15 cellular contexts compared by ENCODE assay signal in the genomic region with DNA sequence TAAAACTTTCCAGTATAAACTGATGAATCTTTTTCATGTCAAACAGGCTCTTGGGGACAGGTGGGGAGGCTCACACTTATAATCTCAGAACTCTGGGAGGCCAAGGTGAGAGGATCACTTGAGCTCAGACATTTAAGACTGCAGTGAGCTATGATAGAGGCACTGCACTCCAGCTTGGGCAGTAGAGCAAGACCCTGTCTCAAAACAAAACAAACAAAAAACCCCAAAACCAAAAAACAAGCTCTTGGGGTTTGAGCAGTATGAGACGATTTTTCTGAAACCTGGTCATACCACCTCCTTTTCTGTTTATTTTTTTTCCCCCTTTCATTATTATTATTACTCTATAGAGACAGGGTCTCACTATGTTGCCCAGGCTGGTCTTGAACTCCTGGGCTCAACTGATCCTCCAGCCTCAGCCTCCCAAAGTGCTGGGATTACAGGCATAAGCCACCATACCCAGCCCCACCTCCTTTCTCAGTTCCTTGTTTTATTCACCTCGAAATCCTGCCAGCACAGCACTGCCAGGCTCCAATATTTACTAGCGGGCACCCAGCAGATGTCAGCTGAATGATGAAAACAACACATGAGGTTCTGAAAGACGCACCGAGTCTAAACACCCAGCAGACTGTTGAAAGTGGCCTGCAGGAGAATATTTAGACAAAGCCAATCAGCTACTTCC. TPM values are rescaled to one million over a fixed set of nuclear protein-coding genes. Genes with fewer than 3 reads are reported as not detected.
A peak's percentile ranks its signal among the peaks of the same experiment; 100 is the strongest.
DNase-seq lines count a peak whose midpoint lies in the region; ATAC-seq and TF ChIP-seq lines count a peak whose summit lies in the region.
"Had no signal": no experiment of that assay in that cellular context is flagged by ENCODE, and none has a peak within 500 bp of the region (broad histone marks: within the 10 kb centered on the region; RNA-seq: fewer than 3 reads in every experiment).

No MANE protein-coding gene starts in this region.

- no peaks in the 10 kb centered on the region for H3K9me3 Mint-ChIP-seq in activated CD4-positive, alpha-beta T cell treated with anti-CD3 and anti-CD28 coated beads, Interleukin-2, amount 10 ng/mL, durations not matched to agents 7 days and 5 days
- H3K9me3 Mint-ChIP-seq: activated T-cell treated with anti-CD3 and anti-CD28 coated beads, Interleukin-2, amount 50 U/mL, for 4 hours; natural killer cell treated with Interleukin-12 subunit alpha and Interleukin-12 subunit beta and Interleukin-15 and Interleukin-18, amount 100 ng/mL, for 72 hours had no signal

- H3K36me3 Mint-ChIP-seq in activated CD4-positive, alpha-beta T cell treated with anti-CD3 and anti-CD28 coated beads, Interleukin-2, amount 10 ng/mL, durations not matched to agents 7 days and 5 days (ENCODE audit: low read depth): peaks cover 7% of the 10 kb centered on the region
- H3K36me3 Mint-ChIP-seq: natural killer cell treated with Interleukin-12 subunit alpha and Interleukin-12 subunit beta and Interleukin-15 and Interleukin-18, amount 100 ng/mL, for 72 hours had no signal

- no peaks in the 10 kb centered on the region for H3K9me3 ChIP-seq in Loucy (ENCODE audit: insufficient read depth, low read depth, low read length)
- no peaks in the 10 kb centered on the region for H3K9me3 ChIP-seq in vagina
- no peaks in the 10 kb centered on the region for H3K9me3 ChIP-seq in WERI-Rb-1 (ENCODE audit: severe bottlenecking)
- H3K9me3 ChIP-seq: A549, esophagus muscularis mucosa, spleen had no signal

- H3K4me1 ChIP-seq in Loucy (ENCODE audit: insufficient read depth, low read length, poor library complexity, severe bottlenecking): no peaks in the 10 kb centered on the region
- H3K4me1 ChIP-seq in vagina: peaks cover 26% of the 10 kb centered on the region

- no peaks in the 10 kb centered on the region for H3F3A ChIP-seq in Loucy (ENCODE audit: low read depth)

- H3K4me2 ChIP-seq in Loucy (ENCODE audit: low read depth, low read length, poor library complexity, severe bottlenecking): no peak overlapping the region
- H3K4me2 ChIP-seq: A549 had no signal

- no peak for TF ChIP-seq CTCF in Loucy (conservative IDR thresholded peaks at IDR 0.05; ENCODE audit: low read length)
- TF ChIP-seq CTCF in vagina (IDR thresholded peaks at IDR 0.05): no peak
- no peak for TF ChIP-seq CTCF in WERI-Rb-1 (IDR thresholded peaks at IDR 0.05; ENCODE audit: low read depth, low read length)

- no peak for DNase-seq in activated CD4-positive, alpha-beta T cell treated with anti-CD3 and anti-CD28 coated beads, Interleukin-2, amount 10 ng/mL, durations not matched to agents 7 days and 5 days
- DNase-seq in activated CD4-positive, alpha-beta T cell treated with anti-CD3 and anti-CD28 coated beads, Interleukin-2, amount 50 U/mL, for 1 hour: no peak
- no peak for DNase-seq in vagina (ENCODE audit: extremely low spot score in 2 of 2)
- DNase-seq in WERI-Rb-1: no peak
- DNase-seq in kidney tubule cell (ENCODE audit: low spot score): no peak
- no peak for DNase-seq in activated T-cell treated with anti-CD3 and anti-CD28 coated beads for 4 hours
- DNase-seq: activated T-cell treated with anti-CD3 and anti-CD28 coated beads, Interleukin-2, amount 50 U/mL, for 4 hours; NCI-H2029 treated with DMSO at 0.1 percent for 48 hours; spleen; stimulated activated naive CD4-positive, alpha-beta T cell had no signal

- CTCF ChIA-PET in activated CD4-positive, alpha-beta T cell treated with anti-CD3 and anti-CD28 coated beads, Interleukin-2, amount 10 ng/mL, durations not matched to agents 7 days and 5 days (lab: Charles Lee): interaction anchor here (0.9 to 7.5 kb wide), 6 partner anchors 9 to 204 kb away, joined by 3 to 68 read pairs (median 4); partner anchors contain the start of genes CDK17 and CFAP54

- peak; percentile 94 for ATAC-seq in HG02610 (IDR thresholded peaks at IDR 0.05; ENCODE audit: unreplicated experiment)
- ATAC-seq: A549; activated T-cell treated with anti-CD3 and anti-CD28 coated beads, Interleukin-2, amount 50 U/mL, for 4 hours had no signal

- H3K27ac ChIP-seq in vagina: peak overlapping the region; percentile 30
- no peak overlapping the region for H3K27ac ChIP-seq in WERI-Rb-1

- no peaks in the 10 kb centered on the region for H3K27me3 Mint-ChIP-seq in activated CD4-positive, alpha-beta T cell treated with anti-CD3 and anti-CD28 coated beads, Interleukin-2, amount 10 ng/mL, durations not matched to agents 7 days and 5 days
- H3K27me3 Mint-ChIP-seq: natural killer cell treated with Interleukin-12 subunit alpha and Interleukin-12 subunit beta and Interleukin-15 and Interleukin-18, amount 100 ng/mL, for 72 hours had no signal

- H3K36me3 ChIP-seq in Loucy (ENCODE audit: insufficient read depth, low read length) (no peaks in the 10 kb centered on the region), vagina (no peaks in the 10 kb centered on the region), WERI-Rb-1 (no peaks in the 10 kb centered on the region)
- H3K36me3 ChIP-seq: esophagus muscularis mucosa, spleen had no signal

- peak overlapping the region; percentile 70; the same call in 1 of the 2 replicates for H2AFZ ChIP-seq in Loucy (ENCODE audit: low read length)

- intact Hi-C loops in vagina (cut with DNase I): no loop called here

- H3K4me3 ChIP-seq in Loucy (ENCODE audit: low read length, poor library complexity, severe bottlenecking) (no peak overlapping the region), vagina (no peak overlapping the region), WERI-Rb-1 (ENCODE audit: low read depth, low read length) (no peak overlapping the region)
- H3K4me3 ChIP-seq: A549, esophagus muscularis mucosa, spleen had no signal

- H3K79me2 ChIP-seq in Loucy (ENCODE audit: insufficient read depth, low read length): no peaks in the 10 kb centered on the region

- POLR2A ChIA-PET in activated CD4-positive, alpha-beta T cell treated with anti-CD3 and anti-CD28 coated beads, Interleukin-2, amount 10 ng/mL, durations not matched to agents 7 days and 5 days (lab: Charles Lee): no interaction called here

- H3K27ac Mint-ChIP-seq in activated CD4-positive, alpha-beta T cell treated with anti-CD3 and anti-CD28 coated beads, Interleukin-2, amount 10 ng/mL, durations not matched to agents 7 days and 5 days: peak overlapping the region; percentile 52

- H3K27me3 ChIP-seq in Loucy (ENCODE audit: insufficient read depth, low read length, poor library complexity, severe bottlenecking): no peaks in the 10 kb centered on the region
- H3K27me3 ChIP-seq in vagina: no peaks in the 10 kb centered on the region
- no peaks in the 10 kb centered on the region for H3K27me3 ChIP-seq in WERI-Rb-1 (ENCODE audit: insufficient read depth, low read depth, severe bottlenecking)
- H3K27me3 ChIP-seq: esophagus muscularis mucosa, spleen had no signal

- TF ChIP-seq POLR2A in vagina (IDR thresholded peaks at IDR 0.05): no peak

- H3K9me2 ChIP-seq in Loucy (replicated peaks; ENCODE audit: low read depth, low read length): no peaks in the 10 kb centered on the region

- no peak overlapping the region for H3K9ac ChIP-seq in Loucy (ENCODE audit: low read depth, low read length, poor library complexity, severe bottlenecking)

- no peak overlapping the region for H3K4me3 Mint-ChIP-seq in activated CD4-positive, alpha-beta T cell treated with anti-CD3 and anti-CD28 coated beads, Interleukin-2, amount 10 ng/mL, durations not matched to agents 7 days and 5 days

- H3K4me1 Mint-ChIP-seq in activated CD4-positive, alpha-beta T cell treated with anti-CD3 and anti-CD28 coated beads, Interleukin-2, amount 10 ng/mL, durations not matched to agents 7 days and 5 days: peaks cover 49% of the 10 kb centered on the region

- H4K20me1 ChIP-seq in Loucy (ENCODE audit: insufficient read depth, low read length, poor library complexity, severe bottlenecking): no peaks in the 10 kb centered on the region

RNA-seq across cellular contexts. Expression of gene CDK17, which starts 19.5 kb away (rescaled TPM):
- total RNA-seq in activated CD4-positive, alpha-beta T cell treated with anti-CD3 and anti-CD28 coated beads, Interleukin-2, amount 10 ng/mL, durations not matched to agents 7 days and 5 days: 10 to 100 TPM; 38.7 to 43.5 TPM
- total RNA-seq in vagina: 72.4 TPM
